Comparison of ENCODE assay signal across 22 cellular contexts in genomic region chr14:100382106-100382455, GRCh38. TPM values are rescaled to one million over a fixed set of nuclear protein-coding genes. Genes with fewer than 3 reads are reported as not detected.
DNase-seq lines count a peak whose midpoint lies in the region; ATAC-seq lines count a peak whose summit lies in the region.
"Had no signal": no experiment of that assay in that cellular context is flagged by ENCODE, and none has a peak within 500 bp of the region (broad histone marks: within the 10 kb centered on the region; RNA-seq: fewer than 3 reads in every experiment).

No MANE protein-coding gene starts in this region.

- no peak for ATAC-seq in stimulated activated naive CD8-positive, alpha-beta T cell treated with anti-CD3 and anti-CD28 coated beads, Interleukin-15, Interleukin-2, amounts not matched to agents 100 U/mL and 50 U/mL, for 24 hours
- no peak for ATAC-seq in HG03378 (IDR thresholded peaks at IDR 0.05; ENCODE audit: unreplicated experiment)
- ATAC-seq in HG03280 (IDR thresholded peaks at IDR 0.05; ENCODE audit: unreplicated experiment) = no peak
- no peak for ATAC-seq in GM21723 (IDR thresholded peaks at IDR 0.05; ENCODE audit: unreplicated experiment)
- ATAC-seq: CD8-positive, alpha-beta T cell; Panc1 had no signal

- no peaks in the 10 kb centered on the region for H3K27me3 Mint-ChIP-seq in stimulated activated naive CD8-positive, alpha-beta T cell treated with anti-CD3 and anti-CD28 coated beads, Interleukin-15, Interleukin-2, amounts not matched to agents 100 ng/mL and 50 ng/mL, for 24 hours

- no peak overlapping the region for H3K4me3 Mint-ChIP-seq in stimulated activated naive CD8-positive, alpha-beta T cell treated with anti-CD3 and anti-CD28 coated beads, Interleukin-15, Interleukin-2, amounts not matched to agents 100 ng/mL and 50 ng/mL, for 24 hours
- H3K4me3 Mint-ChIP-seq: CD8-positive, alpha-beta T cell; HFFc6 had no signal

- no peaks in the 10 kb centered on the region for H3K36me3 Mint-ChIP-seq in stimulated activated naive CD8-positive, alpha-beta T cell treated with anti-CD3 and anti-CD28 coated beads, Interleukin-15, Interleukin-2, amounts not matched to agents 100 ng/mL and 50 ng/mL, for 24 hours (ENCODE audit: low read depth)

- DNase-seq in stimulated activated naive CD8-positive, alpha-beta T cell treated with anti-CD3 and anti-CD28 coated beads, Interleukin-15, Interleukin-2, amounts not matched to agents 100 U/mL and 50 U/mL, for 24 hours = no peak
- DNase-seq: 8988T; AML-193; C1 segment of cervical spinal cord; Calu3; CD8-positive, alpha-beta T cell; DMS153; HFFc6; KG1; NCI-H1105; NCI-H1694; NCI-H2171; NCI-H524 treated with DMSO at 0.1 percent for 48 hours; NCI-H82 had no signal

- H3K9me3 Mint-ChIP-seq in stimulated activated naive CD8-positive, alpha-beta T cell treated with anti-CD3 and anti-CD28 coated beads, Interleukin-15, Interleukin-2, amounts not matched to agents 100 ng/mL and 50 ng/mL, for 24 hours = no peaks in the 10 kb centered on the region
- H3K9me3 Mint-ChIP-seq: CD8-positive, alpha-beta T cell; HFFc6 had no signal

- H3K9me3 ChIP-seq in mucosa of stomach (ENCODE audit: control insufficient read depth, low read length) (no peaks in the 10 kb centered on the region), skeletal muscle tissue (ENCODE audit: control insufficient read depth in 3 of 3, low read length in 3 of 3) (no peaks in the 10 kb centered on the region)

- H3K27ac ChIP-seq in skeletal muscle tissue (ENCODE audit: low read depth, low read length) = no peak overlapping the region

- H3K27ac Mint-ChIP-seq in stimulated activated naive CD8-positive, alpha-beta T cell treated with anti-CD3 and anti-CD28 coated beads, Interleukin-15, Interleukin-2, amounts not matched to agents 100 ng/mL and 50 ng/mL, for 24 hours = peak overlapping the region; percentile 40
- H3K27ac Mint-ChIP-seq: CD8-positive, alpha-beta T cell; HFFc6 had no signal

- H3K4me3 ChIP-seq in mucosa of stomach (ENCODE audit: low read length) (no peak overlapping the region), skeletal muscle tissue (ENCODE audit: low read length in 3 of 3) (no peak overlapping the region)

- H3K36me3 ChIP-seq in mucosa of stomach (ENCODE audit: control insufficient read depth, insufficient read depth, low read length) (no peaks in the 10 kb centered on the region), skeletal muscle tissue (ENCODE audit: control insufficient read depth in 3 of 3, insufficient read depth in 3 of 3, low read length in 3 of 3) (peaks cover 2 to 6% (median 5%) of the 10 kb centered on the region in 3 donors)

- no peaks in the 10 kb centered on the region for H3K27me3 ChIP-seq in mucosa of stomach (ENCODE audit: control insufficient read depth, insufficient read depth, low read length)
- H3K27me3 ChIP-seq in skeletal muscle tissue (ENCODE audit: control insufficient read depth in 3 of 3, insufficient read depth in 3 of 3, low read length in 3 of 3) = no peaks in the 10 kb centered on the region

- H3K4me1 Mint-ChIP-seq in stimulated activated naive CD8-positive, alpha-beta T cell treated with anti-CD3 and anti-CD28 coated beads, Interleukin-15, Interleukin-2, amounts not matched to agents 100 ng/mL and 50 ng/mL, for 24 hours (ENCODE audit: low read depth) = peaks cover 8% of the 10 kb centered on the region

- peaks cover 14% of the 10 kb centered on the region for H3K4me1 ChIP-seq in mucosa of stomach (ENCODE audit: control insufficient read depth, insufficient read depth, low read length)
- peaks cover 22 to 43% (median 31%) of the 10 kb centered on the region in 3 donors for H3K4me1 ChIP-seq in skeletal muscle tissue (ENCODE audit: control insufficient read depth in 3 of 3, insufficient read depth in 3 of 3, low read length in 3 of 3)

- H3K9ac ChIP-seq in mucosa of stomach (ENCODE audit: low read length) (peak overlapping the region; percentile 29), skeletal muscle tissue (ENCODE audit: low read depth in 1 of 3, low read length in 3 of 3) (peak overlapping the region; percentile 13 to 71 (median 29))

RNA-seq across cellular contexts. Expression of gene WDR25, which starts 5.8 kb away (rescaled TPM):
- 8.9 TPM for total RNA-seq in skeletal muscle tissue

RNA-seq across cellular contexts. Expression of gene SLC25A47, which starts 58.9 kb away (rescaled TPM):
- total RNA-seq in skeletal muscle tissue = 0.52 TPM
- total RNA-seq: Calu3; CD8-positive, alpha-beta T cell; G401; HFFc6 had no signal
